Comparison of ENCODE assay signal across 22 cellular contexts in the genomic region with DNA sequence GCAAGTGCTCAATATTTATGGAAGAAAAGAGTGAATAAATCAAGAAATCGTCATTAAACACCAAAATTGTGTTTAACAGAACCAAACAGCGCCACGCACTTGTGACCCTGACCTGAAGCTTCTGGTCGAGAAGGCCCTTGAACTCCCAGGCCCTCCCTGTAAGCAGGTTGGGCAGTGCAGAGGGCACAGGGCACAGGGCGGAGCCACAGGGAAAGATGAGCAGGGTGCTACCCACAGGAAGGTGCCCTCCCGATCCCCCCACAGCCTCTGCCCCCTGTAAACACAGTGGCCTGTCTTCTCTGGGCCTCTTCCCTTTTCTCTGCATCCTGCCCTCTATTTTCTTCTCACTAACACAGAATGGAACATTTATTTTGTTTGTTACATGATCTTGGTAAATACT. TPM values are rescaled to one million over a fixed set of nuclear protein-coding genes. Genes with fewer than 3 reads are reported as not detected.
DNase-seq lines count a peak whose midpoint lies in the region; ATAC-seq and TF ChIP-seq lines count a peak whose summit lies in the region.
"Had no signal": no experiment of that assay in that cellular context is flagged by ENCODE, and none has a peak within 500 bp of the region (broad histone marks: within the 10 kb centered on the region; RNA-seq: fewer than 3 reads in every experiment).

No MANE protein-coding gene starts in this region.

- DNase-seq in chondrocyte (ENCODE audit: low spot score): peak; percentile 59
- no peak for DNase-seq in neural crest cell (ENCODE audit: low read depth, low spot score)
- DNase-seq in spleen: peak; percentile 32
- no peak for DNase-seq in NCI-H510A treated with DMSO at 0.1 percent for 48 hours (lab: John Stamatoyannopoulos, UW)
- no peak for DNase-seq in cerebellum (ENCODE audit: low spot score)
- DNase-seq: ACHN; BE2C; C1 segment of cervical spinal cord; CD4-positive, CD25-positive, alpha-beta regulatory T cell; CD8-positive, alpha-beta memory T cell; COR-L47; DMS 273 treated with DMSO at 0.1 percent for 48 hours; DMS53; DND-41; EL; HFFc6 had no signal

- H3K9me3 Mint-ChIP-seq in chondrocyte (ENCODE audit: low read depth) (no peaks in the 10 kb centered on the region), neural crest cell (no peaks in the 10 kb centered on the region)
- H3K9me3 Mint-ChIP-seq: CD8-positive, alpha-beta memory T cell; GM23338; HFFc6 had no signal

- H3K27ac ChIP-seq in VCaP (peak overlapping the region; percentile 66), spleen (no peak overlapping the region)

- WGBS in spleen, 5 donors: 74 to 79% (median 75%) methylated on average over 6 of the region's 6 CpGs

- H3K4me3 Mint-ChIP-seq in chondrocyte (ENCODE audit: unreplicated experiment) (no peak overlapping the region), neural crest cell (peak overlapping the region; percentile 3)
- H3K4me3 Mint-ChIP-seq: CD4-positive, CD25-positive, alpha-beta regulatory T cell; CD8-positive, alpha-beta memory T cell; GM23338; HFFc6 had no signal

- H3K27ac Mint-ChIP-seq in chondrocyte (ENCODE audit: unreplicated experiment): no peak overlapping the region
- H3K27ac Mint-ChIP-seq in neural crest cell (ENCODE audit: unreplicated experiment): no peak overlapping the region
- H3K27ac Mint-ChIP-seq: CD4-positive, CD25-positive, alpha-beta regulatory T cell; CD8-positive, alpha-beta memory T cell; GM23338; HFFc6 had no signal

- no peak for TF ChIP-seq POLR2A in spleen (IDR thresholded peaks at IDR 0.05)

- H3K27me3 ChIP-seq in spleen (replicated peaks in 1 of 7): peaks cover 0 to 44% (median 20%) of the 10 kb centered on the region in 7 donors
- H3K27me3 ChIP-seq: BE2C had no signal

- H3K9me3 ChIP-seq in spleen: no peaks in the 10 kb centered on the region
- H3K9me3 ChIP-seq: BE2C had no signal

- H3K27me3 Mint-ChIP-seq in chondrocyte (ENCODE audit: low read depth) (no peaks in the 10 kb centered on the region), neural crest cell (ENCODE audit: low read depth) (peaks cover 50% of the 10 kb centered on the region)

- peaks cover 20% of the 10 kb centered on the region for H3K4me1 Mint-ChIP-seq in chondrocyte (ENCODE audit: low read depth)
- peaks cover 16% of the 10 kb centered on the region for H3K4me1 Mint-ChIP-seq in neural crest cell
- H3K4me1 Mint-ChIP-seq: CD4-positive, CD25-positive, alpha-beta regulatory T cell; CD8-positive, alpha-beta memory T cell had no signal

- no peak for ATAC-seq in HG02759 (IDR thresholded peaks at IDR 0.05; ENCODE audit: unreplicated experiment)
- ATAC-seq in GM18511 (IDR thresholded peaks at IDR 0.05; ENCODE audit: unreplicated experiment): no peak
- ATAC-seq: GM23338, HCT116 had no signal

- no peaks in the 10 kb centered on the region for H3K36me3 Mint-ChIP-seq in chondrocyte (ENCODE audit: low read depth)
- H3K36me3 Mint-ChIP-seq in neural crest cell (ENCODE audit: low read depth): no peaks in the 10 kb centered on the region
- H3K36me3 Mint-ChIP-seq: CD4-positive, CD25-positive, alpha-beta regulatory T cell; CD8-positive, alpha-beta memory T cell had no signal

- no peak overlapping the region for H3K4me3 ChIP-seq in spleen
- H3K4me3 ChIP-seq: GM23338 had no signal

- intact Hi-C loops in spleen (cut with DNase I; ENCODE audit: low total_unique reads): no loop called here

- H3K36me3 ChIP-seq in spleen: no peaks in the 10 kb centered on the region
- H3K36me3 ChIP-seq: BE2C had no signal

- no peak for TF ChIP-seq CTCF in VCaP (conservative IDR thresholded peaks at IDR 0.05)
- TF ChIP-seq CTCF in chondrocyte (IDR thresholded peaks at IDR 0.05): no peak
- no peak for TF ChIP-seq CTCF in neural crest cell (conservative IDR thresholded peaks at IDR 0.05)
- no peak for TF ChIP-seq CTCF in spleen (IDR thresholded peaks at IDR 0.05 in 8 of 11, conservative IDR thresholded peaks at IDR 0.05 in 3 of 11)

- H3K4me1 ChIP-seq in spleen: peaks cover 6 to 22% (median 17%) of the 10 kb centered on the region in 6 donors
- H3K4me1 ChIP-seq: BE2C had no signal

RNA-seq across cellular contexts. Expression of gene TUBB6, which starts 16.9 kb away (rescaled TPM):
- 196 to 204 TPM (median 198 TPM) in 3 replicates for total RNA-seq in chondrocyte
- 77.8 and 81.8 TPM in 2 replicates for total RNA-seq in neural crest cell
- 10 to 100 TPM; 29.9 to 65.6 (median 51.4) TPM for total RNA-seq in spleen
- polyA plus RNA-seq in spleen: 10 to 100 TPM; 29.0 to 43.4 (median 35.5) TPM
- total RNA-seq in cerebellum: 52.5 TPM

RNA-seq across cellular contexts. Expression of gene CIDEA, which starts 37.0 kb away (rescaled TPM):
- total RNA-seq in chondrocyte (not detected in 3 replicates), neural crest cell (not detected in 2 replicates), spleen (not detected), cerebellum (not detected)
- not detected for polyA plus RNA-seq in spleen
- total RNA-seq: CD4-positive, CD25-positive, alpha-beta regulatory T cell; CD8-positive, alpha-beta memory T cell; G401; GM23338; HFFc6 had no signal
- polyA plus RNA-seq: CD4-positive, CD25-positive, alpha-beta regulatory T cell; CD8-positive, alpha-beta memory T cell had no signal

Comparison
In these comparisons a context has a peak if more than half of its experiments do, and no peak if none do; other contexts are left out.
1. DNase-seq: peak in chondrocyte (single experiment) and spleen (single experiment); none in neural crest cell (single experiment), NCI-H510A treated with DMSO at 0.1 percent for 48 hours (single experiment) and cerebellum (single experiment).